ENCODE assay signal across 8 cellular contexts in the genomic region with DNA sequence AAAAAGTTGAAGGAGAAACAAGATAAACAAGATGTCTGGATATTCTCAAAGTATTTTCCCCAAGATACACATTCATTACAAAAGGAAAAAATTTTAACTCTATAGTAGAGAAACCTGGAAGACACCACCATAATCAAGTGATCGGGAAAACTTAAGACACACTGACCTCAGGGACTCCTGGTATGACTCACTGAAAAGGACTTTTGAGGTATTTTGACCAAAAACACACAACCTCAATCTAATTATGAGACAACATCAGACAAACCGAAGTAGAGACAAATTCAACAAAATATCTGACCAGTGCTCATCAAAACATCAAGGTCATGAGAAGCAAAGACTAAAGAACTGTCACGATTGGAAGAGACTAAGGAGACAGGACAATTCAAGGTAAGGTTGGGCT. TPM values are rescaled to one million over a fixed set of nuclear protein-coding genes. Genes with fewer than 3 reads are reported as not detected.
DNase-seq lines count a peak whose midpoint lies in the region; ATAC-seq and TF ChIP-seq lines count a peak whose summit lies in the region.

No MANE protein-coding gene starts in this region.

- H3K9me3 ChIP-seq in CD4-positive, CD25-positive, alpha-beta regulatory T cell (ENCODE audit: control insufficient read depth in 2 of 2, low read length in 2 of 2), result no peaks in the 10 kb centered on the region

- H3K27me3 Mint-ChIP-seq in CD4-positive, CD25-positive, alpha-beta regulatory T cell, result no peaks in the 10 kb centered on the region
- no peaks in the 10 kb centered on the region for H3K27me3 Mint-ChIP-seq in natural killer cell treated with Interleukin-12 subunit alpha and Interleukin-12 subunit beta and Interleukin-15 and Interleukin-18, amount 100 ng/mL, for 72 hours
- H3K27me3 Mint-ChIP-seq in glutamatergic neuron (ENCODE audit: unreplicated experiment), result no peaks in the 10 kb centered on the region

- no peak for TF ChIP-seq CTCF in glutamatergic neuron (IDR thresholded peaks at IDR 0.05; ENCODE audit: partially characterized antibody, unreplicated experiment)

- peaks cover 41 to 81% (median 64%) of the 10 kb centered on the region in 4 donors for H3K4me1 Mint-ChIP-seq in CD4-positive, CD25-positive, alpha-beta regulatory T cell
- peaks cover 59 to 77% of the 10 kb centered on the region in 2 donors for H3K4me1 Mint-ChIP-seq in natural killer cell treated with Interleukin-12 subunit alpha and Interleukin-12 subunit beta and Interleukin-15 and Interleukin-18, amount 100 ng/mL, for 72 hours (ENCODE audit: low read depth in 2 of 2)
- H3K4me1 Mint-ChIP-seq in glutamatergic neuron (ENCODE audit: low read depth, unreplicated experiment), result peaks cover 8% of the 10 kb centered on the region

- peak overlapping the region; percentile 86 to 97 (median 91) for H3K27ac Mint-ChIP-seq in CD4-positive, CD25-positive, alpha-beta regulatory T cell
- peak overlapping the region; percentile 86 to 95 for H3K27ac Mint-ChIP-seq in natural killer cell treated with Interleukin-12 subunit alpha and Interleukin-12 subunit beta and Interleukin-15 and Interleukin-18, amount 100 ng/mL, for 72 hours
- no peak overlapping the region for H3K27ac Mint-ChIP-seq in glutamatergic neuron (ENCODE audit: unreplicated experiment)

- ATAC-seq in CD4-positive, CD25-positive, alpha-beta regulatory T cell (ENCODE audit: low read depth in 2 of 2), result no peak
- ATAC-seq in HG02759 (IDR thresholded peaks at IDR 0.05; ENCODE audit: unreplicated experiment) (peak; percentile 51), GM21447 (IDR thresholded peaks at IDR 0.05; ENCODE audit: unreplicated experiment) (no peak)
- ATAC-seq in natural killer cell treated with Interleukin-12 subunit alpha and Interleukin-12 subunit beta and Interleukin-15 and Interleukin-18, amount 100 ng/mL, for 72 hours, result peak; percentile 2 to 31

- peaks cover 76% of the 10 kb centered on the region for H3K4me1 ChIP-seq in CD4-positive, CD25-positive, alpha-beta regulatory T cell (ENCODE audit: control insufficient read depth, insufficient read depth, low read length, poor library complexity, severe bottlenecking)

- H3K9me3 Mint-ChIP-seq in CD4-positive, CD25-positive, alpha-beta regulatory T cell, result no peaks in the 10 kb centered on the region
- no peaks in the 10 kb centered on the region for H3K9me3 Mint-ChIP-seq in natural killer cell treated with Interleukin-12 subunit alpha and Interleukin-12 subunit beta and Interleukin-15 and Interleukin-18, amount 100 ng/mL, for 72 hours
- H3K9me3 Mint-ChIP-seq in glutamatergic neuron (ENCODE audit: unreplicated experiment), result no peaks in the 10 kb centered on the region

- no peak for DNase-seq in CD4-positive, CD25-positive, alpha-beta regulatory T cell
- peak; percentile 61 for DNase-seq in amniotic epithelial cell (ENCODE audit: low read depth)
- no peak for DNase-seq in natural killer cell treated with Interleukin-12 subunit alpha and Interleukin-12 subunit beta and Interleukin-15 and Interleukin-18, amount 100 ng/mL, for 72 hours (ENCODE audit: low spot score)
- DNase-seq in glutamatergic neuron, result no peak
- no peak for DNase-seq in AG20443 (ENCODE audit: low spot score)
- no peak for DNase-seq in NCI-H187 treated with DMSO at 0.1 percent for 48 hours (lab: John Stamatoyannopoulos, UW)

- H3K27me3 ChIP-seq in CD4-positive, CD25-positive, alpha-beta regulatory T cell (ENCODE audit: control insufficient read depth, insufficient read depth, low read length), result no peaks in the 10 kb centered on the region

- peak overlapping the region; percentile 98 for H3K4me3 ChIP-seq in CD4-positive, CD25-positive, alpha-beta regulatory T cell (ENCODE audit: low read depth, low read length)

- peaks cover 21% of the 10 kb centered on the region for H3K36me3 Mint-ChIP-seq in CD4-positive, CD25-positive, alpha-beta regulatory T cell
- no peaks in the 10 kb centered on the region for H3K36me3 Mint-ChIP-seq in natural killer cell treated with Interleukin-12 subunit alpha and Interleukin-12 subunit beta and Interleukin-15 and Interleukin-18, amount 100 ng/mL, for 72 hours
- no peaks in the 10 kb centered on the region for H3K36me3 Mint-ChIP-seq in glutamatergic neuron (ENCODE audit: unreplicated experiment)

- H3K27ac ChIP-seq in CD4-positive, CD25-positive, alpha-beta regulatory T cell (ENCODE audit: insufficient read depth, low read length, poor library complexity, severe bottlenecking), result peak overlapping the region; percentile 83

- H3K4me3 Mint-ChIP-seq in CD4-positive, CD25-positive, alpha-beta regulatory T cell, result peak overlapping the region; percentile 89 to 94 (median 92)
- H3K4me3 Mint-ChIP-seq in natural killer cell treated with Interleukin-12 subunit alpha and Interleukin-12 subunit beta and Interleukin-15 and Interleukin-18, amount 100 ng/mL, for 72 hours, result peak overlapping the region; percentile 82
- H3K4me3 Mint-ChIP-seq in glutamatergic neuron (ENCODE audit: unreplicated experiment), result no peak overlapping the region

- peaks cover 10% of the 10 kb centered on the region for H3K36me3 ChIP-seq in CD4-positive, CD25-positive, alpha-beta regulatory T cell (ENCODE audit: control insufficient read depth, insufficient read depth, low read length)

RNA-seq across cellular contexts. Expression of gene LPIN2, which starts 34.7 kb away (rescaled TPM):
- 61.2 TPM for total RNA-seq in CD4-positive, CD25-positive, alpha-beta regulatory T cell
- 10 to 100 TPM; 39.3 to 52.7 (median 44.8) TPM for polyA plus RNA-seq in CD4-positive, CD25-positive, alpha-beta regulatory T cell
- 10 to 100 TPM; 57.8 to 80.3 TPM for total RNA-seq in natural killer cell treated with Interleukin-12 subunit alpha and Interleukin-12 subunit beta and Interleukin-15 and Interleukin-18, amount 100 ng/mL, for 72 hours
- total RNA-seq in glutamatergic neuron (ENCODE audit: unreplicated experiment), result 7.6 TPM

Comparison
In these comparisons a context has a peak if more than half of its experiments do, and no peak if none do; other contexts are left out.
1. ATAC-seq: peak in HG02759 (single experiment) and natural killer cell treated with Interleukin-12 subunit alpha and Interleukin-12 subunit beta and Interleukin-15 and Interleukin-18, amount 100 ng/mL, for 72 hours (2 of 2); none in CD4-positive, CD25-positive, alpha-beta regulatory T cell (0 of 2) and GM21447 (single experiment).